13 cellular contexts compared by ENCODE assay signal in the genomic region with DNA sequence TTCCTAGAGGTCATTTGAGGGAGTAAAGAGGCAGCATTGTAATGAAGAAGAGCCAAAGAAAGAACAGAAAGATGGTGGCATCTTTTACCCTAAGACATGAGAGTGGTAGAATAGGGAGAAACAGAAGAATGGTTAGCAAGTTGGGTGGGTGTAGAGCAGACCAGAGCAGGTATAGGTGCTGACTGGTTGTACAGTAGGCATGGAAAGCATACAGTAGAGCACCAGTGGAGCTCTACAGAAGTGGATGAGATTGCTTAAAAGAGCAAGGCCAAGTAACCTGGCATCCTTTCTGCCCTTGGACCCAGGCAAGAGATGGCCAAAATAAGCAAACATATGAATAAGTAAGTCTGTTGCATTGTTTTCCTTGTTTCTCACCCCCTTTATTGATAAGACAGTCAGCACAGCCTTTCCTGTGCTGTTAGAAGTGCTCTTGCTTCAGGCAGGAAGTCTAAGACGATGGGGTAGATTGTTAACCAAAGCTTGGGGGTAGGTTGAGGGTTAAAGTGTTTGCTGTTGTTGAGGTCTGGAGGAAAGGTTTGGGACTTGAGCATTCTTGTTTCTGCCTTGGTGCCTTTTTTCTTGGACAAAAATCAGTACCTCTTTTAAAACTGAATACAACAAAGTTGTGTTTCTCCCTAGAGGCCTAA.
"Had no signal": no experiment of that assay in that cellular context is flagged by ENCODE, and none has a peak within 500 bp of the region (broad histone marks: within the 10 kb centered on the region; RNA-seq: fewer than 3 reads in every experiment).

No MANE protein-coding gene starts in this region.

- ATAC-seq: activated T-cell treated with anti-CD3 and anti-CD28 coated beads, Interleukin-2, amount 50 U/mL, for 4 hours had no signal

- H3K27me3 ChIP-seq: sigmoid colon, SJSA1, suprapubic skin, upper lobe of left lung had no signal

- DNase-seq: activated B cell treated with CpG ODN at 0.5 μM for 24 hours; activated CD4-positive, alpha-beta T cell treated with anti-CD3 and anti-CD28 coated beads, Interleukin-2, amount 10 ng/mL, durations not matched to agents 7 days and 5 days; activated gamma-delta T cell treated with Interleukin-2 at 50 U/mL for 16 hours; activated T-cell treated with anti-CD3 and anti-CD28 coated beads, Interleukin-2, amount 50 U/mL, for 4 hours; effector memory CD4-positive, alpha-beta T cell; sigmoid colon; stimulated activated CD4-positive, alpha-beta T cell treated with anti-CD3 and anti-CD28 coated beads, Interleukin-2, amount 100 ng/mL, for 48 hours; stimulated activated naive CD4-positive, alpha-beta T cell treated with Interleukin-2 at 50 U/mL for 16 hours; T-helper 9 cell; upper lobe of left lung had no signal

- H3K4me3 ChIP-seq: coronary artery, sigmoid colon, SJSA1, suprapubic skin, upper lobe of left lung had no signal

- H3K27me3 Mint-ChIP-seq: activated B cell treated with CpG ODN at 0.5 μM for 24 hours; activated CD4-positive, alpha-beta T cell treated with anti-CD3 and anti-CD28 coated beads, Interleukin-2, amount 10 ng/mL, durations not matched to agents 7 days and 5 days had no signal

- H3K9me3 ChIP-seq: SJSA1, suprapubic skin had no signal

- H3K4me3 Mint-ChIP-seq: activated B cell treated with CpG ODN at 0.5 μM for 24 hours; activated CD4-positive, alpha-beta T cell treated with anti-CD3 and anti-CD28 coated beads, Interleukin-2, amount 10 ng/mL, durations not matched to agents 7 days and 5 days; activated T-cell treated with anti-CD3 and anti-CD28 coated beads, Interleukin-2, amount 50 U/mL, for 4 hours had no signal

- H3K4me1 ChIP-seq: sigmoid colon, SJSA1, suprapubic skin, upper lobe of left lung had no signal

- H3K4me1 Mint-ChIP-seq: activated B cell treated with CpG ODN at 0.5 μM for 24 hours had no signal

- H3K27ac ChIP-seq: coronary artery, sigmoid colon, SJSA1, suprapubic skin, upper lobe of left lung had no signal

- H3K27ac Mint-ChIP-seq: activated B cell treated with CpG ODN at 0.5 μM for 24 hours; activated CD4-positive, alpha-beta T cell treated with anti-CD3 and anti-CD28 coated beads, Interleukin-2, amount 10 ng/mL, durations not matched to agents 7 days and 5 days had no signal
